In genomic region chr20:1906361-1907051, GRCh38 we compare ENCODE assay signal across 20 cellular contexts. TPM values are rescaled to one million over a fixed set of nuclear protein-coding genes. Genes with fewer than 3 reads are reported as not detected.
DNase-seq lines count a peak whose midpoint lies in the region; ATAC-seq and TF ChIP-seq lines count a peak whose summit lies in the region.
"Had no signal": no experiment of that assay in that cellular context is flagged by ENCODE, and none has a peak within 500 bp of the region (broad histone marks: within the 10 kb centered on the region; RNA-seq: fewer than 3 reads in every experiment).

No MANE protein-coding gene starts in this region.

- H3K27ac Mint-ChIP-seq in activated CD8-positive, alpha-beta memory T cell treated with anti-CD3 and anti-CD28 coated beads, Interleukin-2, amount 10 ng/mL, durations not matched to agents 7 days and 5 days: no peak overlapping the region
- H3K27ac Mint-ChIP-seq in T-helper 17 cell: peak overlapping the region; percentile 14
- H3K27ac Mint-ChIP-seq: stimulated activated naive CD8-positive, alpha-beta T cell treated with anti-CD3 and anti-CD28 coated beads, Interleukin-15, Interleukin-2, amounts not matched to agents 100 ng/mL and 50 ng/mL, for 24 hours; type B pancreatic cell had no signal

- H3K27ac ChIP-seq in temporal lobe (ENCODE audit: low read depth, low read length): peak overlapping the region; percentile 84
- H3K27ac ChIP-seq: lower lobe of right lung, pancreas had no signal

- H3K4me1 Mint-ChIP-seq in activated CD8-positive, alpha-beta memory T cell treated with anti-CD3 and anti-CD28 coated beads, Interleukin-2, amount 10 ng/mL, durations not matched to agents 7 days and 5 days: peaks cover 14% of the 10 kb centered on the region
- H3K4me1 Mint-ChIP-seq in T-helper 17 cell: peaks cover 16% of the 10 kb centered on the region

- peak; percentile 57 for ATAC-seq in activated CD8-positive, alpha-beta memory T cell treated with anti-CD3 and anti-CD28 coated beads, Interleukin-2, amount 10 ng/mL, durations not matched to agents 7 days and 5 days
- no peak for ATAC-seq in T-helper 17 cell
- ATAC-seq: lower lobe of right lung, pancreas had no signal

- H3K4me3 Mint-ChIP-seq in activated CD8-positive, alpha-beta memory T cell treated with anti-CD3 and anti-CD28 coated beads, Interleukin-2, amount 10 ng/mL, durations not matched to agents 7 days and 5 days: no peak overlapping the region
- H3K4me3 Mint-ChIP-seq in T-helper 17 cell: no peak overlapping the region
- H3K4me3 Mint-ChIP-seq: stimulated activated naive CD8-positive, alpha-beta T cell treated with anti-CD3 and anti-CD28 coated beads, Interleukin-15, Interleukin-2, amounts not matched to agents 100 ng/mL and 50 ng/mL, for 24 hours; type B pancreatic cell had no signal

- CTCF ChIA-PET in activated CD8-positive, alpha-beta memory T cell treated with anti-CD3 and anti-CD28 coated beads, Interleukin-2, amount 10 ng/mL, durations not matched to agents 7 days and 5 days (lab: Charles Lee): no interaction called here

- H3K27me3 Mint-ChIP-seq in activated CD8-positive, alpha-beta memory T cell treated with anti-CD3 and anti-CD28 coated beads, Interleukin-2, amount 10 ng/mL, durations not matched to agents 7 days and 5 days: peaks cover 8% of the 10 kb centered on the region
- H3K27me3 Mint-ChIP-seq in T-helper 17 cell: peaks cover 59% of the 10 kb centered on the region
- H3K27me3 Mint-ChIP-seq: type B pancreatic cell had no signal

- no peaks in the 10 kb centered on the region for H3K36me3 Mint-ChIP-seq in activated CD8-positive, alpha-beta memory T cell treated with anti-CD3 and anti-CD28 coated beads, Interleukin-2, amount 10 ng/mL, durations not matched to agents 7 days and 5 days
- H3K36me3 Mint-ChIP-seq in T-helper 17 cell (ENCODE audit: low read depth): peaks cover 4% of the 10 kb centered on the region
- H3K36me3 Mint-ChIP-seq: type B pancreatic cell had no signal

- peak; percentile 43 for DNase-seq in activated CD8-positive, alpha-beta memory T cell treated with anti-CD3 and anti-CD28 coated beads, Interleukin-2, amount 10 ng/mL, durations not matched to agents 7 days and 5 days
- DNase-seq in activated CD8-positive, alpha-beta memory T cell treated with anti-CD3 and anti-CD28 coated beads for 24 hours: no peak
- DNase-seq in T-helper 17 cell (no peak), fibroblast of mammary gland (ENCODE audit: low read depth) (peak; percentile 21), GOT3 (lab: John Stamatoyannopoulos, UW) (no peak), cerebellar nuclear complex (lab: John Stamatoyannopoulos, UW) (no peak), NCI-H128 (lab: John Stamatoyannopoulos, UW; ENCODE audit: unreplicated experiment) (no peak)
- DNase-seq: 8988T; activated CD4-positive, alpha-beta T cell treated with anti-CD3 and anti-CD28 coated beads for 48 hours; activated gamma-delta T cell; Karpas-422; lower lobe of right lung; NCI-H1105 treated with DMSO at 0.1 percent for 48 hours; NCI-H2107; NCI-H510A treated with DMSO at 0.1 percent for 48 hours had no signal

- H3K9me3 Mint-ChIP-seq in activated CD8-positive, alpha-beta memory T cell treated with anti-CD3 and anti-CD28 coated beads, Interleukin-2, amount 10 ng/mL, durations not matched to agents 7 days and 5 days (ENCODE audit: low read depth): no peaks in the 10 kb centered on the region
- H3K9me3 Mint-ChIP-seq: stimulated activated naive CD8-positive, alpha-beta T cell treated with anti-CD3 and anti-CD28 coated beads, Interleukin-15, Interleukin-2, amounts not matched to agents 100 ng/mL and 50 ng/mL, for 24 hours; type B pancreatic cell had no signal

- H3K4me3 ChIP-seq in fibroblast of mammary gland (ENCODE audit: control insufficient read depth, low read depth, low read length): no peak overlapping the region
- H3K4me3 ChIP-seq: heart left ventricle, lower lobe of right lung, pancreas had no signal

- H3K9me3 ChIP-seq in T-helper 17 cell (ENCODE audit: control insufficient read depth, low read length, poor library complexity, severe bottlenecking): no peaks in the 10 kb centered on the region
- H3K9me3 ChIP-seq: heart left ventricle, lower lobe of right lung, pancreas had no signal

- no peak for TF ChIP-seq CTCF in fibroblast of mammary gland (conservative IDR thresholded peaks at IDR 0.05; ENCODE audit: control insufficient read depth, insufficient read depth, low read depth, low read length)

RNA-seq across cellular contexts. Expression of gene SIRPA, which starts 11.3 kb away (rescaled TPM):
- not detected for total RNA-seq in activated CD8-positive, alpha-beta memory T cell treated with anti-CD3 and anti-CD28 coated beads, Interleukin-2, amount 10 ng/mL, durations not matched to agents 7 days and 5 days
- 1 to 10 TPM in 1 of 2 donors, under 1 TPM in 1; 0.86 to 2.6 TPM for total RNA-seq in T-helper 17 cell
- total RNA-seq in temporal lobe: 9.3 TPM

Comparison
In these comparisons a context has a peak if more than half of its experiments do, and no peak if none do; other contexts are left out.
1. DNase-seq: peak in activated CD8-positive, alpha-beta memory T cell treated with anti-CD3 and anti-CD28 coated beads, Interleukin-2, amount 10 ng/mL, durations not matched to agents 7 days and 5 days (single experiment) and fibroblast of mammary gland (single experiment); none in activated CD8-positive, alpha-beta memory T cell treated with anti-CD3 and anti-CD28 coated beads for 24 hours (single experiment), T-helper 17 cell (0 of 3), GOT3 (single experiment), cerebellar nuclear complex (0 of 2) and NCI-H128 (single experiment).